Comparison of ENCODE assay signal across 23 cellular contexts in the genomic region with DNA sequence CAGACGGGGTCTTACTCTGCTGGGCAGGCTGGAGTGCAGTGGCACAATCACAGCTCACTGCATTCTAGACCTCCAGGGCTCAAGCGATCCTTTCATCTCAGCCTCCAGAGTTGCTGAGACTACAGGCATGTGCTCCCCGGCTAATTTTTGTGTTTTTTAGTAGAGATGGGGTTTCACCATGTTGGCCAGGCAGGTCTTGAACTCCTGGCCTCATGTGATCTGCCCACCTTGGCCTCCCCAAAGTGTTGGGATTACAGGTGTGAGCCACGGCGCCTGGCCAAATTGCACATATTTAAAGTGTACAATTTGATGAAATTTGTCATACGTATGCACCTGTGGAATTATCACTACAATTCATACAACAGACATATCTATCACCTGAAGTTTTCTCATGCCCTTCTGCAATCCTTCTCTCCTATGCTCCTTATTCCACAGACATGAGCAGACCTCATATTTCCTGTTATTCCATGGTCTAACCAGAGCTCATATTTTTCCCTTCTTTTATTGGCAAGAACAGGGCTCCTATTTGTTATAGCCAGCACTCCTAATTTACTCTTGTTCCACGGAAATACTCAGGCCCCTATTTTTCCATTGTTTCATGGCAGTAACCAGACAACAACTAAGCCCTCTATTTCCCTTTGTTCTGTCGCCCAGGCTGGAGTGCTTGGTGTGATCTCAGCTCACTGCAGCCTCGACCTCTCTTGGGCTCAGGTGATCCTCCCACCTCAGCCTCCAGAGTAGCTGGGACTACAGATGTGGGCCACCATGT. TPM values are rescaled to one million over a fixed set of nuclear protein-coding genes. Genes with fewer than 3 reads are reported as not detected.
DNase-seq lines count a peak whose midpoint lies in the region; ATAC-seq, FAIRE-seq and TF ChIP-seq lines count a peak whose summit lies in the region.
"Had no signal": no experiment of that assay in that cellular context is flagged by ENCODE, and none has a peak within 500 bp of the region (broad histone marks: within the 10 kb centered on the region; RNA-seq: fewer than 3 reads in every experiment).

No MANE protein-coding gene starts in this region.

- H3K9me1 ChIP-seq in K562 (ENCODE audit: control insufficient read depth, insufficient read depth, low read length), result no peaks in the 10 kb centered on the region

- peak overlapping the region; percentile 65 for H3K27ac Mint-ChIP-seq in endothelial cell (ENCODE audit: unreplicated experiment)
- H3K27ac Mint-ChIP-seq: CD4-positive, CD25-positive, alpha-beta regulatory T cell; H9 had no signal

- H3K4me1 ChIP-seq in right cardiac atrium (ENCODE audit: control insufficient read depth, insufficient read depth, low read length), result peaks cover 2% of the 10 kb centered on the region
- H3K4me1 ChIP-seq in heart left ventricle, result peaks cover 0 to 11% (median 0%) of the 10 kb centered on the region in 12 donors
- peaks cover 4% of the 10 kb centered on the region in 2 experiments; a peak in 3 of 5 replicates for H3K4me1 ChIP-seq in K562 (replicated peaks in 1 of 2; ENCODE audit: control insufficient read depth in 2 of 2, insufficient read depth in 2 of 2, low read length in 2 of 2)
- H3K4me1 ChIP-seq in Karpas-422 (ENCODE audit: low read length), result no peaks in the 10 kb centered on the region
- H3K4me1 ChIP-seq: BE2C had no signal

- 81% methylated on average over 9 of the region's 9 CpGs for WGBS in right cardiac atrium
- 86 to 94% (median 88%) methylated on average over 9 of the region's 9 CpGs for WGBS in heart left ventricle, 4 donors
- WGBS in K562 (ENCODE audit: insufficient coverage, low coverage, missing lambda C conversion rate), result 35% methylated on average over 7 of the region's 9 CpGs

- H4K20me1 ChIP-seq in K562 (replicated peaks; ENCODE audit: control insufficient read depth, insufficient read depth, low read length) (no peaks in the 10 kb centered on the region), Karpas-422 (ENCODE audit: insufficient read depth, low read depth, low read length) (no peaks in the 10 kb centered on the region)

- no peaks in the 10 kb centered on the region for H3K27me3 Mint-ChIP-seq in endothelial cell (ENCODE audit: unreplicated experiment)
- H3K27me3 Mint-ChIP-seq: CD4-positive, CD25-positive, alpha-beta regulatory T cell had no signal

- no peak for TF ChIP-seq RAD21 in K562 (CRISPR knock-in tag; conservative IDR thresholded peaks at IDR 0.05 in 1 of 2, IDR thresholded peaks at IDR 0.05 in 1 of 2)

- peaks cover 14% of the 10 kb centered on the region for H3K4me1 Mint-ChIP-seq in endothelial cell (ENCODE audit: unreplicated experiment)
- H3K4me1 Mint-ChIP-seq: CD4-positive, CD25-positive, alpha-beta regulatory T cell had no signal

- H3K4me3 ChIP-seq in right cardiac atrium (ENCODE audit: low read length) (no peak overlapping the region), heart left ventricle (no peak overlapping the region), K562 (no peak overlapping the region), Karpas-422 (ENCODE audit: low read length) (no peak overlapping the region)
- H3K4me3 ChIP-seq: GM12878 had no signal

- TF ChIP-seq POLR2A in heart left ventricle (IDR thresholded peaks at IDR 0.05) (no peak), K562 (conservative IDR thresholded peaks at IDR 0.05) (no peak)

- no peak for TF ChIP-seq CTCF in heart left ventricle (IDR thresholded peaks at IDR 0.05)
- no peak for TF ChIP-seq CTCF in K562 (IDR thresholded peaks at IDR 0.05 in 2 of 3, conservative IDR thresholded peaks at IDR 0.05 in 1 of 3; ENCODE audit: insufficient read depth in 2 of 3, low read depth in 1 of 3, low read length in 3 of 3)
- TF ChIP-seq CTCF in endothelial cell (IDR thresholded peaks at IDR 0.05; ENCODE audit: unreplicated experiment), result no peak

- H3K36me3 Mint-ChIP-seq in endothelial cell (ENCODE audit: low read depth, unreplicated experiment), result no peaks in the 10 kb centered on the region
- H3K36me3 Mint-ChIP-seq: CD4-positive, CD25-positive, alpha-beta regulatory T cell; CD8-positive, alpha-beta memory T cell had no signal

- H3K4me2 ChIP-seq in K562 (ENCODE audit: insufficient read depth, low read length), result no peak overlapping the region
- H3K4me2 ChIP-seq in Karpas-422 (ENCODE audit: low read depth, low read length, poor library complexity, severe bottlenecking), result no peak overlapping the region

- H3K79me2 ChIP-seq in K562 (ENCODE audit: control insufficient read depth, insufficient read depth, low read length), result no peaks in the 10 kb centered on the region
- H3K79me2 ChIP-seq in Karpas-422 (ENCODE audit: low read length), result no peaks in the 10 kb centered on the region

- no peaks in the 10 kb centered on the region for H3K9me3 ChIP-seq in right cardiac atrium (ENCODE audit: control insufficient read depth, low read length)
- H3K9me3 ChIP-seq in heart left ventricle, result no peaks in the 10 kb centered on the region
- no peaks in the 10 kb centered on the region for H3K9me3 ChIP-seq in K562 (replicated peaks; ENCODE audit: control insufficient read depth, insufficient read depth, low read depth, low read length)
- H3K9me3 ChIP-seq in Karpas-422 (ENCODE audit: low read length), result no peaks in the 10 kb centered on the region
- H3K9me3 ChIP-seq: BE2C had no signal

- H3K9me2 ChIP-seq in Karpas-422 (replicated peaks; ENCODE audit: insufficient read depth, low read length), result no peaks in the 10 kb centered on the region

- intact Hi-C loops in right cardiac atrium (cut with DNase I) (no loop called here), heart left ventricle (cut with DNase I) (no loop called here), K562 (cut with micrococcal nuclease) (no loop called here), posterior vena cava (cut with DNase I) (no loop called here)

- POLR2A ChIA-PET in K562 (lab: Yijun Ruan, JAX), result interaction anchor here (0.6 kb wide), 1 partner anchor 22 kb away, joined by 3 read pairs; no protein-coding TSS in a partner anchor

- H3K27me3 ChIP-seq in right cardiac atrium (ENCODE audit: control insufficient read depth, insufficient read depth) (no peaks in the 10 kb centered on the region), heart left ventricle (no peaks in the 10 kb centered on the region), K562 (ENCODE audit: control insufficient read depth in 2 of 2, insufficient read depth in 2 of 2, low read length in 2 of 2) (peaks cover 0 to 4% of the 10 kb centered on the region in 2 experiments; a peak in 1 of 5 replicates), Karpas-422 (ENCODE audit: low read length) (no peaks in the 10 kb centered on the region)
- H3K27me3 ChIP-seq: BE2C had no signal

- CTCF ChIA-PET in K562 (lab: Yijun Ruan, JAX; ENCODE audit: low intra/inter-chr PET ratio), result no interaction called here

- ATAC-seq in right cardiac atrium (no peak), heart left ventricle (no peak), K562 (no peak)
- ATAC-seq: GM12878 had no signal

- DNase-seq in right cardiac atrium (no peak), heart left ventricle (no peak), K562 (ENCODE audit: extremely low read depth in 1 of 4, low spot score in 3 of 4) (no peak), endothelial cell (ENCODE audit: low spot score) (no peak), posterior vena cava (ENCODE audit: low spot score) (peak; percentile 12), NK-92 (lab: John Stamatoyannopoulos, UW; ENCODE audit: unreplicated experiment) (no peak), Karpas-422 (no peak)
- DNase-seq in activated T-cell treated with anti-CD3 and anti-CD28 coated beads, Interleukin-2, amount 50 U/mL, for 48 hours, result no peak
- DNase-seq: ACHN; BE2C; CD4-positive, CD25-positive, alpha-beta regulatory T cell; CD8-positive, alpha-beta memory T cell; COR-L47; DMS 273 treated with DMSO at 0.1 percent for 48 hours; DND-41; EL; H9 had no signal

- H3K9ac ChIP-seq in K562 (ENCODE audit: insufficient read depth in 1 of 2, low read depth in 2 of 2, low read length in 2 of 2), result no peak overlapping the region
- no peak overlapping the region for H3K9ac ChIP-seq in Karpas-422 (ENCODE audit: low read length)

- FAIRE-seq in K562 (lab: Jason Lieb, UNC), result no peak
- FAIRE-seq: A204.1, GM12878, GM19239, H1, HTR-8/SVneo had no signal

- no peak overlapping the region for H3K4me3 Mint-ChIP-seq in endothelial cell (ENCODE audit: unreplicated experiment)
- H3K4me3 Mint-ChIP-seq: CD4-positive, CD25-positive, alpha-beta regulatory T cell; CD8-positive, alpha-beta memory T cell; H9 had no signal

- H3K9me3 Mint-ChIP-seq in endothelial cell (ENCODE audit: unreplicated experiment), result no peaks in the 10 kb centered on the region
- H3K9me3 Mint-ChIP-seq: CD4-positive, CD25-positive, alpha-beta regulatory T cell; CD8-positive, alpha-beta memory T cell; H9 had no signal

- no peak for TF ChIP-seq EP300 in K562 (IDR thresholded peaks at IDR 0.05; ENCODE audit: low read length)

- H3K27ac ChIP-seq in right cardiac atrium (ENCODE audit: low read length) (peak overlapping the region; percentile 16), heart left ventricle (no peak overlapping the region), K562 (ENCODE audit: extremely low read depth, low read depth, low read length) (no peak overlapping the region), Karpas-422 (ENCODE audit: low read length) (no peak overlapping the region)

- no TSS peak for BruUV-seq in K562 (replicated peaks; lab: Mats Ljungman, UMichigan)

- peak overlapping the region; percentile 82 for H2AFZ ChIP-seq in K562 (ENCODE audit: low read depth, low read length)
- H2AFZ ChIP-seq in Karpas-422 (ENCODE audit: low read length), result no peak overlapping the region

- H3K36me3 ChIP-seq in heart left ventricle (no peaks in the 10 kb centered on the region), K562 (ENCODE audit: control insufficient read depth, insufficient read depth, low read length) (no peaks in the 10 kb centered on the region), Karpas-422 (ENCODE audit: insufficient read depth, low read length) (no peaks in the 10 kb centered on the region)
- H3K36me3 ChIP-seq: BE2C had no signal

- in situ Hi-C loops in K562 (cut with MboI), result loop anchor here (10.0 kb wide), 1 partner anchor 177 kb away; no protein-coding TSS in a partner anchor

RNA-seq across cellular contexts. Expression of gene CSTL1, which starts 2.2 kb away (rescaled TPM):
- total RNA-seq in right cardiac atrium, result not detected
- not detected for polyA plus RNA-seq in right cardiac atrium
- not detected for total RNA-seq in heart left ventricle
- polyA plus RNA-seq in heart left ventricle, result not detected
- not detected in 2 replicates for total RNA-seq in K562 (2011; cell fraction: chromatin; rRNA removed; ENCODE audit: low replicate concordance)
- not detected in 2 replicates for total RNA-seq in K562 (2011; cell fraction: nucleolus; rRNA removed)
- total RNA-seq in K562 (2011; cell fraction: nucleoplasm; rRNA removed), result not detected in 2 replicates
- not detected in 2 replicates for total RNA-seq in K562 (2014; rRNA removed)
- total RNA-seq in K562 (2014; rRNA removed; fragmentation: Illumina TruSeq; extraction: Trizol), result not detected in 2 replicates
- total RNA-seq in K562 (2015; rRNA removed; fragmentation: Illumina TruSeq; extraction: Trizol), result not detected in 2 replicates
- not detected in 2 replicates for total RNA-seq in K562 (2021)
- polyA plus RNA-seq in K562 (2011; rRNA removed), result not detected in 2 replicates
- polyA plus RNA-seq in K562 (2011; cell fraction: cytosol; rRNA removed), result not detected in 2 replicates
- not detected in 2 replicates for polyA plus RNA-seq in K562 (2011; cell fraction: nucleus; rRNA removed)
- not detected in 2 replicates for polyA plus RNA-seq in K562 (2012)
- polyA plus RNA-seq in K562 (2014; fragmentation: Illumina TruSeq; extraction: Trizol), result not detected in 2 replicates
- polyA plus RNA-seq in K562 (2014; fragmentation: Nextera tagmentation; extraction: Ambion mirVana), result not detected
- not detected in 2 replicates for polyA plus RNA-seq in K562 (2014; rRNA removed)
- not detected in 2 replicates for polyA minus RNA-seq in K562 (2011; rRNA and poly(A)+ RNA removed)
- not detected in 2 replicates for polyA minus RNA-seq in K562 (2011; cell fraction: cytosol; rRNA and poly(A)+ RNA removed)
- polyA minus RNA-seq in K562 (2011; cell fraction: nucleus; rRNA and poly(A)+ RNA removed), result not detected in 2 replicates
- not detected for total RNA-seq in endothelial cell (ENCODE audit: unreplicated experiment)
- total RNA-seq in posterior vena cava, result not detected
- not detected in 2 replicates for total RNA-seq in Karpas-422 (2014; rRNA removed; shearing (Covaris generic); ENCODE audit: low replicate concordance)
- total RNA-seq: CD4-positive, CD25-positive, alpha-beta regulatory T cell; CD8-positive, alpha-beta memory T cell; G401; GM12878; H1; H9 had no signal
- polyA plus RNA-seq: CD4-positive, CD25-positive, alpha-beta regulatory T cell; CD8-positive, alpha-beta memory T cell; GM12878; H1 had no signal

RNA-seq across cellular contexts. Expression of gene CST11, which starts 15.4 kb away (rescaled TPM):
- total RNA-seq in right cardiac atrium (not detected), heart left ventricle (not detected), K562 (2014; rRNA removed) (not detected in 2 replicates), K562 (2014; rRNA removed; fragmentation: Illumina TruSeq; extraction: Trizol) (not detected in 2 replicates), K562 (2015; rRNA removed; fragmentation: Illumina TruSeq; extraction: Trizol) (not detected in 2 replicates), K562 (2021) (not detected in 2 replicates), endothelial cell (ENCODE audit: unreplicated experiment) (not detected), posterior vena cava (not detected)
- polyA plus RNA-seq in right cardiac atrium (not detected), heart left ventricle (not detected), K562 (2011; rRNA removed) (not detected in 2 replicates), K562 (2014; fragmentation: Illumina TruSeq; extraction: Trizol) (not detected in 2 replicates), K562 (2014; fragmentation: Nextera tagmentation; extraction: Ambion mirVana) (not detected), K562 (2014; rRNA removed) (not detected in 2 replicates)
- not detected in 2 replicates for total RNA-seq in K562 (2011; cell fraction: chromatin; rRNA removed; ENCODE audit: low replicate concordance)
- not detected in 2 replicates for total RNA-seq in K562 (2011; cell fraction: nucleolus; rRNA removed)
- not detected in 2 replicates for total RNA-seq in K562 (2011; cell fraction: nucleoplasm; rRNA removed)
- not detected in 2 replicates for polyA plus RNA-seq in K562 (2011; cell fraction: cytosol; rRNA removed)
- not detected in 2 replicates for polyA plus RNA-seq in K562 (2011; cell fraction: nucleus; rRNA removed)
- polyA plus RNA-seq in K562 (2012), result not detected in 2 replicates
- not detected in 2 replicates for polyA minus RNA-seq in K562 (2011; rRNA and poly(A)+ RNA removed)
- polyA minus RNA-seq in K562 (2011; cell fraction: cytosol; rRNA and poly(A)+ RNA removed), result not detected in 2 replicates
- not detected in 2 replicates for polyA minus RNA-seq in K562 (2011; cell fraction: nucleus; rRNA and poly(A)+ RNA removed)
- total RNA-seq in Karpas-422 (2014; rRNA removed; shearing (Covaris generic); ENCODE audit: low replicate concordance), result not detected in 2 replicates
- total RNA-seq: CD4-positive, CD25-positive, alpha-beta regulatory T cell; CD8-positive, alpha-beta memory T cell; G401; GM12878; H1; H9 had no signal
- polyA plus RNA-seq: CD4-positive, CD25-positive, alpha-beta regulatory T cell; CD8-positive, alpha-beta memory T cell had no signal

RNA-seq across cellular contexts. Expression of gene NAPB, which starts 16.0 kb away (rescaled TPM):
- total RNA-seq in right cardiac atrium (1 to 10 TPM; 6.7 to 8.7 (median 7.8) TPM), heart left ventricle (1 to 10 TPM; 2.8 to 8.4 (median 4.7) TPM), K562 (2014; rRNA removed) (5.2 and 6.5 TPM in 2 replicates), K562 (2014; rRNA removed; fragmentation: Illumina TruSeq; extraction: Trizol) (5.9 and 6.9 TPM in 2 replicates), K562 (2015; rRNA removed; fragmentation: Illumina TruSeq; extraction: Trizol) (5.6 and 5.8 TPM in 2 replicates), K562 (2021) (4.5 and 5.0 TPM in 2 replicates), endothelial cell (ENCODE audit: unreplicated experiment) (9.6 TPM), posterior vena cava (10 to 100 TPM in 1 of 2 donors, 1 to 10 TPM in 1; 9.9 to 11.0 TPM)
- polyA plus RNA-seq in right cardiac atrium (4.3 TPM), heart left ventricle (1 to 10 TPM; 3.5 to 3.7 TPM), K562 (2011; rRNA removed) (7.7 and 8.4 TPM in 2 replicates), K562 (2014; fragmentation: Illumina TruSeq; extraction: Trizol) (4.0 and 4.4 TPM in 2 replicates), K562 (2014; fragmentation: Nextera tagmentation; extraction: Ambion mirVana) (1 to 10 TPM; 1.4 to 2.3 TPM), K562 (2014; rRNA removed) (5.3 and 6.2 TPM in 2 replicates)
- 20.6 and 70.0 TPM in 2 replicates for total RNA-seq in K562 (2011; cell fraction: chromatin; rRNA removed; ENCODE audit: low replicate concordance)
- total RNA-seq in K562 (2011; cell fraction: nucleolus; rRNA removed), result 10.8 and 16.7 TPM in 2 replicates
- 40.9 and 51.8 TPM in 2 replicates for total RNA-seq in K562 (2011; cell fraction: nucleoplasm; rRNA removed)
- 0.64 and 3.2 TPM in 2 replicates for polyA plus RNA-seq in K562 (2011; cell fraction: cytosol; rRNA removed)
- 14.5 and 19.0 TPM in 2 replicates for polyA plus RNA-seq in K562 (2011; cell fraction: nucleus; rRNA removed)
- 3.8 and 5.9 TPM in 2 replicates for polyA plus RNA-seq in K562 (2012)
- 10.3 and 10.6 TPM in 2 replicates for polyA minus RNA-seq in K562 (2011; rRNA and poly(A)+ RNA removed)
- polyA minus RNA-seq in K562 (2011; cell fraction: cytosol; rRNA and poly(A)+ RNA removed), result 2.5 and 2.7 TPM in 2 replicates
- polyA minus RNA-seq in K562 (2011; cell fraction: nucleus; rRNA and poly(A)+ RNA removed), result 15.1 and 24.3 TPM in 2 replicates
- 32.6 and 35.1 TPM in 2 replicates for total RNA-seq in Karpas-422 (2014; rRNA removed; shearing (Covaris generic); ENCODE audit: low replicate concordance)

RNA-seq across cellular contexts. Expression of gene CST8, which starts 53.6 kb away (rescaled TPM):
- not detected for total RNA-seq in right cardiac atrium
- polyA plus RNA-seq in right cardiac atrium, result not detected
- not detected for total RNA-seq in heart left ventricle
- polyA plus RNA-seq in heart left ventricle, result not detected
- total RNA-seq in K562 (2011; cell fraction: chromatin; rRNA removed; ENCODE audit: low replicate concordance), result not detected in 2 replicates
- not detected in 2 replicates for total RNA-seq in K562 (2011; cell fraction: nucleolus; rRNA removed)
- not detected in 2 replicates for total RNA-seq in K562 (2011; cell fraction: nucleoplasm; rRNA removed)
- total RNA-seq in K562 (2014; rRNA removed), result not detected in 2 replicates
- not detected in 2 replicates for total RNA-seq in K562 (2014; rRNA removed; fragmentation: Illumina TruSeq; extraction: Trizol)
- not detected in 2 replicates for total RNA-seq in K562 (2015; rRNA removed; fragmentation: Illumina TruSeq; extraction: Trizol)
- not detected in 2 replicates for total RNA-seq in K562 (2021)
- not detected in 2 replicates for polyA plus RNA-seq in K562 (2011; rRNA removed)
- not detected in 2 replicates for polyA plus RNA-seq in K562 (2011; cell fraction: cytosol; rRNA removed)
- not detected in 2 replicates for polyA plus RNA-seq in K562 (2011; cell fraction: nucleus; rRNA removed)
- not detected in 2 replicates for polyA plus RNA-seq in K562 (2012)
- not detected in 2 replicates for polyA plus RNA-seq in K562 (2014; fragmentation: Illumina TruSeq; extraction: Trizol)
- polyA plus RNA-seq in K562 (2014; fragmentation: Nextera tagmentation; extraction: Ambion mirVana), result not detected
- not detected in 2 replicates for polyA plus RNA-seq in K562 (2014; rRNA removed)
- not detected in 2 replicates for polyA minus RNA-seq in K562 (2011; rRNA and poly(A)+ RNA removed)
- polyA minus RNA-seq in K562 (2011; cell fraction: cytosol; rRNA and poly(A)+ RNA removed), result not detected in 2 replicates
- polyA minus RNA-seq in K562 (2011; cell fraction: nucleus; rRNA and poly(A)+ RNA removed), result not detected in 2 replicates
- total RNA-seq in endothelial cell (ENCODE audit: unreplicated experiment), result not detected
- total RNA-seq in posterior vena cava, result not detected
- total RNA-seq in Karpas-422 (2014; rRNA removed; shearing (Covaris generic); ENCODE audit: low replicate concordance), result not detected in 2 replicates
- total RNA-seq: CD4-positive, CD25-positive, alpha-beta regulatory T cell; CD8-positive, alpha-beta memory T cell; G401; GM12878; H1; H9 had no signal
- polyA plus RNA-seq: CD4-positive, CD25-positive, alpha-beta regulatory T cell; CD8-positive, alpha-beta memory T cell; GM12878; H1 had no signal
